In the genomic region with DNA sequence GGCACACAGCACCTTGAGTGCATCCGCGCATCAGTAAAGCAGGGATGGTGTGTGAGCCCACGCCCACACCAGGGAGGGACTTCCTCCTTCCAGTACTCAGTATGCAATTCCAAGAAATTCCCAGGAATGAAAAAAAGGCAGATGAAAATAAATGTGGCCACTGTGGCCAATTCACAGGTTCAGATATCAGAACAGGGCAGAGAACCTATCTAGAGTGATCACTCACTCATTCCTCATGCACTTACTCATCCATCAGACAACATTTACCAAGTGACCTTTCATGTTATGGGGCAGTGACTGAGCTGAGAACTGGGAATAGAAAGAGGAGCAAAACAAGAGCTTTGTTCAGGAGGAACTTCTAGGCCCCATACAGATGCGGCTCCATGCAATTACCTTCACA, we compare ENCODE assay signal across 21 cellular contexts.
A peak's percentile ranks its signal among the peaks of the same experiment; 100 is the strongest.
DNase-seq lines count a peak whose midpoint lies in the region; ATAC-seq and TF ChIP-seq lines count a peak whose summit lies in the region.
"Had no signal": no experiment of that assay in that cellular context is flagged by ENCODE, and none has a peak within 500 bp of the region (broad histone marks: within the 10 kb centered on the region; RNA-seq: fewer than 3 reads in every experiment).

No MANE protein-coding gene starts in this region.

- POLR2A ChIA-PET in CD4-positive, alpha-beta T cell (lab: Charles Lee), result no interaction called here

- no peak overlapping the region for H3K27ac Mint-ChIP-seq in CD4-positive, alpha-beta T cell
- H3K27ac Mint-ChIP-seq: activated CD4-positive, alpha-beta T cell treated with anti-CD3 and anti-CD28 coated beads, Interleukin-2, amount 10 ng/mL, durations not matched to agents 7 days and 5 days; mesothelial cell of epicardium; type B pancreatic cell had no signal

- no peak for TF ChIP-seq CTCF in CD4-positive, alpha-beta T cell (IDR thresholded peaks at IDR 0.05)

- CTCF ChIA-PET in CD4-positive, alpha-beta T cell (lab: Charles Lee), result no interaction called here

- H3K4me3 Mint-ChIP-seq in CD4-positive, alpha-beta T cell, result no peak overlapping the region
- H3K4me3 Mint-ChIP-seq: activated CD4-positive, alpha-beta T cell treated with anti-CD3 and anti-CD28 coated beads, Interleukin-2, amount 10 ng/mL, durations not matched to agents 7 days and 5 days; mesothelial cell of epicardium; type B pancreatic cell had no signal

- in situ Hi-C loops in ACHN (cut with HindIII; ENCODE audit: low pct_ligation_motif_present, low pct_unique_long_range_greater_than_20kb, low sequenced_read_pairs), result no loop called here

- H3K27me3 Mint-ChIP-seq in CD4-positive, alpha-beta T cell, result peaks cover 21% of the 10 kb centered on the region

- H3K4me1 Mint-ChIP-seq in CD4-positive, alpha-beta T cell (ENCODE audit: low read depth), result no peaks in the 10 kb centered on the region
- H3K4me1 Mint-ChIP-seq: activated CD4-positive, alpha-beta T cell treated with anti-CD3 and anti-CD28 coated beads, Interleukin-2, amount 10 ng/mL, durations not matched to agents 7 days and 5 days; mesothelial cell of epicardium had no signal

- no peaks in the 10 kb centered on the region for H3K27me3 ChIP-seq in CD4-positive, alpha-beta T cell (ENCODE audit: control insufficient read depth, insufficient read depth, low read length)
- H3K27me3 ChIP-seq: esophagus muscularis mucosa, heart right ventricle had no signal

- intact Hi-C loops in CD4-positive, alpha-beta T cell (cut with DNase I, micrococcal nuclease), result no loop called here

- no peaks in the 10 kb centered on the region for H3K9me3 ChIP-seq in CD4-positive, alpha-beta T cell (ENCODE audit: control insufficient read depth, low read length)
- H3K9me3 ChIP-seq: A549, esophagus muscularis mucosa, heart right ventricle had no signal

- no peak overlapping the region for H3K27ac ChIP-seq in CD4-positive, alpha-beta T cell (ENCODE audit: low read depth, low read length)
- H3K27ac ChIP-seq: A549, esophagus muscularis mucosa, heart right ventricle had no signal

- ATAC-seq in CD4-positive, alpha-beta T cell (ENCODE audit: poor library complexity), result no peak
- ATAC-seq in GM19324 (IDR thresholded peaks at IDR 0.05; ENCODE audit: low FRiP score, unreplicated experiment) (no peak), GM19452 (IDR thresholded peaks at IDR 0.05; ENCODE audit: unreplicated experiment) (no peak)
- ATAC-seq: heart right ventricle; left cardiac atrium; stimulated activated naive CD8-positive, alpha-beta T cell treated with anti-CD3 and anti-CD28 coated beads, Interleukin-15, Interleukin-2, amounts not matched to agents 100 U/mL and 50 U/mL, for 24 hours had no signal

- H3K9me3 Mint-ChIP-seq in CD4-positive, alpha-beta T cell, result no peaks in the 10 kb centered on the region
- H3K9me3 Mint-ChIP-seq: activated CD4-positive, alpha-beta T cell treated with anti-CD3 and anti-CD28 coated beads, Interleukin-2, amount 10 ng/mL, durations not matched to agents 7 days and 5 days; mesothelial cell of epicardium; type B pancreatic cell had no signal

- DNase-seq in ACHN, result peak; percentile 16
- peak; percentile 39 for DNase-seq in HCEC 1CT
- DNase-seq in SW480 (ENCODE audit: low spot score), result peak; percentile 16
- DNase-seq in glomerular visceral epithelial cell (ENCODE audit: extremely low spot score), result peak; percentile 5
- DNase-seq in CD4-positive, alpha-beta T cell, result no peak
- no peak for DNase-seq in stimulated activated naive CD4-positive, alpha-beta T cell (lab: John Stamatoyannopoulos, UW)
- DNase-seq: activated CD4-positive, alpha-beta T cell treated with anti-CD3 and anti-CD28 coated beads, Interleukin-2, amount 10 ng/mL, durations not matched to agents 7 days and 5 days; activated gamma-delta T cell treated with Interleukin-2 at 50 U/mL for 16 hours; dermis blood vessel endothelial cell; heart right ventricle; left cardiac atrium; MV-4-11; NCI-H2107; NCI-H69; stimulated activated naive CD8-positive, alpha-beta T cell treated with anti-CD3 and anti-CD28 coated beads, Interleukin-15, Interleukin-2, amounts not matched to agents 100 U/mL and 50 U/mL, for 24 hours had no signal

- no peaks in the 10 kb centered on the region for H3K36me3 Mint-ChIP-seq in CD4-positive, alpha-beta T cell (ENCODE audit: low read depth)
- H3K36me3 Mint-ChIP-seq: mesothelial cell of epicardium, type B pancreatic cell had no signal

Comparison
In these comparisons a context has a peak if more than half of its experiments do, and no peak if none do; other contexts are left out.
1. DNase-seq: peak in ACHN (single experiment), HCEC 1CT (single experiment), SW480 (single experiment) and glomerular visceral epithelial cell (single experiment); none in CD4-positive, alpha-beta T cell (0 of 10) and stimulated activated naive CD4-positive, alpha-beta T cell (0 of 6).